Comparison of ENCODE assay signal across 20 cellular contexts in the genomic region with DNA sequence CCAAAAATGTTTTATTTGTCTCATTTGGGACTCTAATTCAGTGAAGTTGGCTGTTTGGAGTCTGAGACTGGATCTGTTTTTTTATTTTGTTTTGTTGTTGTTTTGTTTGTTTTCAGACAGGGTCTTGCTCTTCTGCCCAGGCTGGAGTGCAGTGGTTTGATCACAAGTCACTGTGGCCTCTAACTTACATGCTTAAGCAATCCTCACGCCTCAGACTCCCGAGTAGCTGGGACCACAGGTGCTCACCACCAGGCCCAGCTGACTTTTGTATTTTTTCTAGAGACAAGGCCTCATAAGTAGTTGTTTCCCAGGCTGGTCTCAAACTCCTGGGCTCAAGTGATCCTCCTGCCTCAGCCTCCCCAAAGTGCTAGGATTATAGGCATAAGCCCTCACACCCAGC.
A peak's percentile ranks its signal among the peaks of the same experiment; 100 is the strongest.
DNase-seq lines count a peak whose midpoint lies in the region; ATAC-seq and TF ChIP-seq lines count a peak whose summit lies in the region.
"Had no signal": no experiment of that assay in that cellular context is flagged by ENCODE, and none has a peak within 500 bp of the region (broad histone marks: within the 10 kb centered on the region; RNA-seq: fewer than 3 reads in every experiment).

No MANE protein-coding gene starts in this region.

- H3K36me3 ChIP-seq in BLaER1 treated with 17β-estradiol and CSF1 and Interleukin-3, amounts not matched to agents 10 nM and 100 nM = peaks cover 0 to 14% (median 6%) of the 10 kb centered on the region in 11 experiments; a peak in 8 of 22 replicates
- H3K36me3 ChIP-seq in spleen = no peaks in the 10 kb centered on the region

- H3K36me3 Mint-ChIP-seq in HFFc6 (ENCODE audit: low read depth) = peaks cover 10% of the 10 kb centered on the region; the same call in 1 of the 2 replicates
- no peaks in the 10 kb centered on the region for H3K36me3 Mint-ChIP-seq in WTC11

- no peak for DNase-seq in HFFc6
- DNase-seq in WTC11 (ENCODE audit: low spot score) = no peak
- DNase-seq in spleen = peak; percentile 34
- no peak for DNase-seq in retina
- DNase-seq in GM10266 (ENCODE audit: extremely low spot score) = no peak
- DNase-seq: DMS 273 treated with DMSO at 0.1 percent for 48 hours; GF-D8; MM.1S; NCI-H1105; NCI-H2081; NCI-H510A; NCI-H748 treated with DMSO at 0.1 percent for 48 hours; NK-92 treated with Interleukin-12 subunit alpha and Interleukin-12 subunit beta, amount 100 ng/mL, for 24 hours; OCI-M1; SHP77 had no signal

- TF ChIP-seq POLR2A in spleen (IDR thresholded peaks at IDR 0.05) = no peak

- H3K27me3 Mint-ChIP-seq in HFFc6 (ENCODE audit: insufficient read depth) = no peaks in the 10 kb centered on the region; the same call in none of the 2 replicates
- no peaks in the 10 kb centered on the region for H3K27me3 Mint-ChIP-seq in WTC11 (ENCODE audit: low read depth)
- H3K27me3 Mint-ChIP-seq: IgD-negative memory B cell had no signal

- H3K9ac ChIP-seq in BLaER1 treated with 17β-estradiol and CSF1 and Interleukin-3, amounts not matched to agents 10 nM and 100 nM = 0 out of 22 replicates have a peak overlapping the region, but pooled peaks of 1 of the 11 experiments have one; percentile 20

- no peak for TF ChIP-seq CTCF in HFFc6 (IDR thresholded peaks at IDR 0.05)
- TF ChIP-seq CTCF in WTC11 (IDR thresholded peaks at IDR 0.05) = no peak
- TF ChIP-seq CTCF in spleen (IDR thresholded peaks at IDR 0.05 in 8 of 11, conservative IDR thresholded peaks at IDR 0.05 in 3 of 11) = no peak
- no peak for TF ChIP-seq CTCF in GM10266 (IDR thresholded peaks at IDR 0.05; ENCODE audit: control insufficient read depth, insufficient read depth, low read depth, missing control alignments)

- intact Hi-C loops in spleen (cut with DNase I; ENCODE audit: low total_unique reads) = no loop called here

- 50 to 94% (median 73%) methylated on average over 2 of the region's 2 CpGs for WGBS in spleen, 5 donors

- no peaks in the 10 kb centered on the region for H3K9me3 ChIP-seq in BLaER1 treated with 17β-estradiol and CSF1 and Interleukin-3, amounts not matched to agents 10 nM and 100 nM (replicated peaks in 1 of 11)
- H3K9me3 ChIP-seq in spleen = no peaks in the 10 kb centered on the region

- CTCF ChIA-PET in WTC11 (lab: Charles Lee) = no interaction called here

- H3K4me3 ChIP-seq in BLaER1 treated with 17β-estradiol and CSF1 and Interleukin-3, amounts not matched to agents 10 nM and 100 nM = no peak overlapping the region
- no peak overlapping the region for H3K4me3 ChIP-seq in spleen
- H3K4me3 ChIP-seq: GM12878, SK-N-MC had no signal

- H4K20me1 ChIP-seq in BLaER1 treated with 17β-estradiol and CSF1 and Interleukin-3, amounts not matched to agents 10 nM and 100 nM = peaks cover 97 to 100% (median 100%) of the 10 kb centered on the region in 11 experiments

- POLR2A ChIA-PET in WTC11 (lab: Charles Lee) = no interaction called here

- no peaks in the 10 kb centered on the region for H3K27me3 ChIP-seq in BLaER1 treated with 17β-estradiol and CSF1 and Interleukin-3, amounts not matched to agents 10 nM and 100 nM
- no peaks in the 10 kb centered on the region for H3K27me3 ChIP-seq in spleen (replicated peaks in 1 of 7)

- H3K27ac Mint-ChIP-seq in HFFc6 (peak overlapping the region; percentile 98), WTC11 (0 out of 2 replicates have a peak overlapping the region, but pooled peaks have one; percentile 7)

- peak overlapping the region in 10 of 11 experiments; percentile 27 to 63 (median 40); a peak in 14 of 22 replicates for H3K4me2 ChIP-seq in BLaER1 treated with 17β-estradiol and CSF1 and Interleukin-3, amounts not matched to agents 10 nM and 100 nM

- ATAC-seq in WTC11 = no peak
- no peak for ATAC-seq in HG03354 (IDR thresholded peaks at IDR 0.05; ENCODE audit: poor library complexity, severe bottlenecking, unreplicated experiment)
- ATAC-seq: GM12878 had no signal

- peak overlapping the region in 8 of 11 experiments; percentile 13 to 47 (median 32); a peak in 8 of 22 replicates for H3K27ac ChIP-seq in BLaER1 treated with 17β-estradiol and CSF1 and Interleukin-3, amounts not matched to agents 10 nM and 100 nM
- no peak overlapping the region for H3K27ac ChIP-seq in spleen
- H3K27ac ChIP-seq: SK-N-MC had no signal

- peaks cover 45% of the 10 kb centered on the region for H3K4me1 Mint-ChIP-seq in HFFc6 (ENCODE audit: low read depth)
- H3K4me1 Mint-ChIP-seq in WTC11 = peaks cover 59% of the 10 kb centered on the region

- peaks cover 78 to 100% (median 92%) of the 10 kb centered on the region in 10 experiments for H3K4me1 ChIP-seq in BLaER1 treated with 17β-estradiol and CSF1 and Interleukin-3, amounts not matched to agents 10 nM and 100 nM
- peaks cover 0 to 43% (median 8%) of the 10 kb centered on the region in 6 donors for H3K4me1 ChIP-seq in spleen

- no peaks in the 10 kb centered on the region for H3K9me3 Mint-ChIP-seq in HFFc6
- H3K9me3 Mint-ChIP-seq in WTC11 = no peaks in the 10 kb centered on the region
- H3K9me3 Mint-ChIP-seq: IgD-negative memory B cell had no signal

- peak overlapping the region; percentile 87 for H3K4me3 Mint-ChIP-seq in HFFc6
- H3K4me3 Mint-ChIP-seq in WTC11 = no peak overlapping the region
- H3K4me3 Mint-ChIP-seq: IgD-negative memory B cell had no signal

TF ChIP-seq in WTC11, 78 proteins besides CTCF, POLR2A, EP300 and RAD21:
- TF ChIP-seq, protein P1, sequence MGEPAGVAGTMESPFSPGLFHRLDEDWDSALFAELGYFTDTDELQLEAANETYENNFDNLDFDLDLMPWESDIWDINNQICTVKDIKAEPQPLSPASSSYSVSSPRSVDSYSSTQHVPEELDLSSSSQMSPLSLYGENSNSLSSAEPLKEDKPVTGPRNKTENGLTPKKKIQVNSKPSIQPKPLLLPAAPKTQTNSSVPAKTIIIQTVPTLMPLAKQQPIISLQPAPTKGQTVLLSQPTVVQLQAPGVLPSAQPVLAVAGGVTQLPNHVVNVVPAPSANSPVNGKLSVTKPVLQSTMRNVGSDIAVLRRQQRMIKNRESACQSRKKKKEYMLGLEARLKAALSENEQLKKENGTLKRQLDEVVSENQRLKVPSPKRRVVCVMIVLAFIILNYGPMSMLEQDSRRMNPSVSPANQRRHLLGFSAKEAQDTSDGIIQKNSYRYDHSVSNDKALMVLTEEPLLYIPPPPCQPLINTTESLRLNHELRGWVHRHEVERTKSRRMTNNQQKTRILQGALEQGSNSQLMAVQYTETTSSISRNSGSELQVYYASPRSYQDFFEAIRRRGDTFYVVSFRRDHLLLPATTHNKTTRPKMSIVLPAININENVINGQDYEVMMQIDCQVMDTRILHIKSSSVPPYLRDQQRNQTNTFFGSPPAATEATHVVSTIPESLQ (CRISPR knock-in tag; IDR thresholded peaks at IDR 0.05) = no peak
- TF ChIP-seq, protein P2, sequence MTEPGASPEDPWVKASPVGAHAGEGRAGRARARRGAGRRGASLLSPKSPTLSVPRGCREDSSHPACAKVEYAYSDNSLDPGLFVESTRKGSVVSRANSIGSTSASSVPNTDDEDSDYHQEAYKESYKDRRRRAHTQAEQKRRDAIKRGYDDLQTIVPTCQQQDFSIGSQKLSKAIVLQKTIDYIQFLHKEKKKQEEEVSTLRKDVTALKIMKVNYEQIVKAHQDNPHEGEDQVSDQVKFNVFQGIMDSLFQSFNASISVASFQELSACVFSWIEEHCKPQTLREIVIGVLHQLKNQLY (CRISPR knock-in tag; IDR thresholded peaks at IDR 0.05) = no peak
- TF ChIP-seq ZNF317 (CRISPR knock-in tag; IDR thresholded peaks at IDR 0.05; ENCODE audit: borderline replicate concordance, low read depth) (no peak), SMAD3 (CRISPR knock-in tag; IDR thresholded peaks at IDR 0.05; ENCODE audit: borderline replicate concordance) (no peak), ZNF416 (CRISPR knock-in tag; IDR thresholded peaks at IDR 0.05) (no peak), ZNF121 (CRISPR knock-in tag; IDR thresholded peaks at IDR 0.05) (peak; percentile 76; the same call in 1 of the 2 replicates), ZNF263 (CRISPR knock-in tag; IDR thresholded peaks at IDR 0.05; ENCODE audit: low read depth) (no peak)
- TF ChIP-seq, protein P3, sequence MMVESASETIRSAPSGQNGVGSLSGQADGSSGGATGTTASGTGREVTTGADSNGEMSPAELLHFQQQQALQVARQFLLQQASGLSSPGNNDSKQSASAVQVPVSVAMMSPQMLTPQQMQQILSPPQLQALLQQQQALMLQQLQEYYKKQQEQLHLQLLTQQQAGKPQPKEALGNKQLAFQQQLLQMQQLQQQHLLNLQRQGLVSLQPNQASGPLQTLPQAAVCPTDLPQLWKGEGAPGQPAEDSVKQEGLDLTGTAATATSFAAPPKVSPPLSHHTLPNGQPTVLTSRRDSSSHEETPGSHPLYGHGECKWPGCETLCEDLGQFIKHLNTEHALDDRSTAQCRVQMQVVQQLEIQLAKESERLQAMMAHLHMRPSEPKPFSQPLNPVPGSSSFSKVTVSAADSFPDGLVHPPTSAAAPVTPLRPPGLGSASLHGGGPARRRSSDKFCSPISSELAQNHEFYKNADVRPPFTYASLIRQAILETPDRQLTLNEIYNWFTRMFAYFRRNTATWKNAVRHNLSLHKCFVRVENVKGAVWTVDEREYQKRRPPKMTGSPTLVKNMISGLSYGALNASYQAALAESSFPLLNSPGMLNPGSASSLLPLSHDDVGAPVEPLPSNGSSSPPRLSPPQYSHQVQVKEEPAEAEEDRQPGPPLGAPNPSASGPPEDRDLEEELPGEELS (CRISPR knock-in tag; IDR thresholded peaks at IDR 0.05) = no peak
TF ChIP-seq in WTC11: peak in this region for 1.

Comparison
In these comparisons a context has a peak if more than half of its experiments do, and no peak if none do; other contexts are left out.
1. H3K27ac ChIP-seq: peak in BLaER1 treated with 17β-estradiol and CSF1 and Interleukin-3, amounts not matched to agents 10 nM and 100 nM (8 of 11); none in spleen (0 of 8).